In genomic region chr16:3961449-3961849, GRCh38 we compare ENCODE assay signal across 8 cellular contexts.
DNase-seq lines count a peak whose midpoint lies in the region; ATAC-seq and TF ChIP-seq lines count a peak whose summit lies in the region.

No MANE protein-coding gene starts in this region.

- DNase-seq in EL (peak; percentile 68), SHP77 treated with DMSO at 0.1 percent for 48 hours (lab: John Stamatoyannopoulos, UW) (peak; percentile 22), NCI-H2029 treated with DMSO at 0.1 percent for 48 hours (lab: John Stamatoyannopoulos, UW) (no peak), NCI-H748 treated with DMSO at 0.1 percent for 48 hours (lab: John Stamatoyannopoulos, UW) (no peak)
- DNase-seq in activated T-cell treated with anti-CD3 and anti-CD28 coated beads, Interleukin-2, amount 50 U/mL, for 48 hours = no peak

- WGBS in gastroesophageal sphincter (ENCODE audit: low coverage in 1 of 2), 2 donors = 54% methylated on average over 6 of the region's 11 CpGs; no CpG with 5 or more reads in 1 of the 2 donors

- no peak for TF ChIP-seq CTCF in gastroesophageal sphincter (IDR thresholded peaks at IDR 0.05)

- ATAC-seq in gastroesophageal sphincter = no peak
- no peak for ATAC-seq in GM21825 (IDR thresholded peaks at IDR 0.05; ENCODE audit: unreplicated experiment)

- H3K27me3 ChIP-seq in gastroesophageal sphincter (peaks cover 4% of the 10 kb centered on the region), skeletal muscle tissue (ENCODE audit: control insufficient read depth in 3 of 3, insufficient read depth in 3 of 3, low read length in 3 of 3) (no peaks in the 10 kb centered on the region)

- no peak for TF ChIP-seq EP300 in gastroesophageal sphincter (IDR thresholded peaks at IDR 0.05)

- peaks cover 0 to 29% (median 7%) of the 10 kb centered on the region in 3 donors for H3K4me1 ChIP-seq in gastroesophageal sphincter
- H3K4me1 ChIP-seq in skeletal muscle tissue (ENCODE audit: control insufficient read depth in 3 of 3, insufficient read depth in 3 of 3, low read length in 3 of 3) = peaks cover 14 to 16% (median 15%) of the 10 kb centered on the region in 3 donors

- H3K4me3 ChIP-seq in gastroesophageal sphincter (peak overlapping the region in 1 of 2 donors; percentile 53), skeletal muscle tissue (ENCODE audit: low read length in 3 of 3) (peak overlapping the region; percentile 68 to 84 (median 69))

- H3K27ac ChIP-seq in gastroesophageal sphincter (peak overlapping the region in 3 of 4 donors; percentile 71 to 77 (median 73)), skeletal muscle tissue (ENCODE audit: low read depth, low read length) (peak overlapping the region; percentile 48)

- peaks cover 0 to 18% of the 10 kb centered on the region in 2 donors for H3K36me3 ChIP-seq in gastroesophageal sphincter
- peaks cover 8 to 15% (median 13%) of the 10 kb centered on the region in 3 donors for H3K36me3 ChIP-seq in skeletal muscle tissue (ENCODE audit: control insufficient read depth in 3 of 3, insufficient read depth in 3 of 3, low read length in 3 of 3)

- no peak for TF ChIP-seq POLR2A in gastroesophageal sphincter (IDR thresholded peaks at IDR 0.05)

- H3K9me3 ChIP-seq in gastroesophageal sphincter (no peaks in the 10 kb centered on the region), skeletal muscle tissue (ENCODE audit: control insufficient read depth in 3 of 3, low read length in 3 of 3) (peaks cover 0 to under 1% (median 0%) of the 10 kb centered on the region in 3 donors)

- H3K9ac ChIP-seq in skeletal muscle tissue (ENCODE audit: low read depth in 1 of 3, low read length in 3 of 3) = peak overlapping the region; percentile 70 to 79 (median 79)

Comparison
In these comparisons a context has a peak if more than half of its experiments do, and no peak if none do; other contexts are left out.
1. DNase-seq: peak in EL (single experiment) and SHP77 treated with DMSO at 0.1 percent for 48 hours (single experiment); none in NCI-H2029 treated with DMSO at 0.1 percent for 48 hours (single experiment), NCI-H748 treated with DMSO at 0.1 percent for 48 hours (single experiment) and activated T-cell treated with anti-CD3 and anti-CD28 coated beads, Interleukin-2, amount 50 U/mL, for 48 hours (0 of 2).